In genomic region chr4:74097631-74098550, GRCh38 we compare ENCODE assay signal across 8 cellular contexts. TPM values are rescaled to one million over a fixed set of nuclear protein-coding genes. Genes with fewer than 3 reads are reported as not detected.
DNase-seq lines count a peak whose midpoint lies in the region; ATAC-seq and TF ChIP-seq lines count a peak whose summit lies in the region.

No MANE protein-coding gene starts in this region.

- intact Hi-C loops in HCT116 (cut with micrococcal nuclease) = loop anchor here (5.0 kb wide), 2 partner anchors 41 to 371 kb away; no protein-coding TSS in a partner anchor
- intact Hi-C loops in activated B cell treated with CpG ODN at 0.5 μM for 24 hours (cut with micrococcal nuclease) = no loop called here

- ATAC-seq in HCT116 = no peak
- no peak for ATAC-seq in activated B cell treated with CpG ODN at 0.5 μM for 24 hours (ENCODE audit: low read depth)
- no peak for ATAC-seq in HG03378 (IDR thresholded peaks at IDR 0.05; ENCODE audit: unreplicated experiment)

- POLR2A ChIA-PET in HCT116 (lab: Charles Lee) = interaction anchor here (0.8 to 2.5 kb wide), 5 partner anchors 9 to 59 kb away, joined by 3 to 11 read pairs (median 6); partner anchors contain the start of gene CXCL3
- POLR2A ChIA-PET in activated B cell treated with CpG ODN at 0.5 μM for 24 hours (lab: Charles Lee) = no interaction called here
- POLR2A ChIA-PET in activated CD4-positive, alpha-beta memory T cell treated with anti-CD3 and anti-CD28 coated beads, Interleukin-2, amount 10 ng/mL, durations not matched to agents 7 days and 5 days (lab: Charles Lee) = no interaction called here

- H4K20me1 ChIP-seq in HCT116 (ENCODE audit: insufficient read depth) = no peaks in the 10 kb centered on the region

- H3K4me1 Mint-ChIP-seq in activated B cell treated with CpG ODN at 0.5 μM for 24 hours (peaks cover 11% of the 10 kb centered on the region), glutamatergic neuron (ENCODE audit: low read depth, unreplicated experiment) (peaks cover 2% of the 10 kb centered on the region)
- peaks cover 6% of the 10 kb centered on the region for H3K4me1 Mint-ChIP-seq in activated CD4-positive, alpha-beta memory T cell treated with anti-CD3 and anti-CD28 coated beads, Interleukin-2, amount 10 ng/mL, durations not matched to agents 7 days and 5 days

- H3K9ac ChIP-seq in HCT116 (ENCODE audit: low read length) = peak overlapping the region; percentile 71
- peak overlapping the region; percentile 93 for H3K9ac ChIP-seq in skeletal muscle satellite cell (ENCODE audit: low read depth, low read length)

- H3K9me3 ChIP-seq in HCT116 (ENCODE audit: control insufficient read depth in 1 of 2, insufficient read depth in 1 of 2, low read depth in 1 of 2, low read length in 2 of 2) (no peaks in the 10 kb centered on the region), skeletal muscle satellite cell (replicated peaks; ENCODE audit: low read length) (no peaks in the 10 kb centered on the region)

- no peak overlapping the region for H3K27ac ChIP-seq in HCT116 (ENCODE audit: low read depth, low read length)

- H3K4me1 ChIP-seq in HCT116 (ENCODE audit: control insufficient read depth in 1 of 2, insufficient read depth in 2 of 2, low read length in 2 of 2) = peaks cover 2 to 23% of the 10 kb centered on the region in 2 experiments; a peak in 2 of 4 replicates
- peaks cover 21% of the 10 kb centered on the region for H3K4me1 ChIP-seq in skeletal muscle satellite cell (ENCODE audit: control insufficient read depth, insufficient read depth, low read length)

- no peak for TF ChIP-seq RAD21 in HCT116 (IDR thresholded peaks at IDR 0.05; ENCODE audit: low read depth)

- no peak for DNase-seq in HCT116 (ENCODE audit: low read depth, low spot score)
- DNase-seq in activated B cell treated with CpG ODN at 0.5 μM for 24 hours = no peak
- no peak for DNase-seq in glutamatergic neuron
- no peak for DNase-seq in activated CD4-positive, alpha-beta memory T cell treated with anti-CD3 and anti-CD28 coated beads, Interleukin-2, amount 10 ng/mL, durations not matched to agents 7 days and 5 days
- DNase-seq in T1000 (lab: John Stamatoyannopoulos, UW) = no peak
- no peak for DNase-seq in NCI-H2107 treated with DMSO at 0.1 percent for 48 hours (lab: John Stamatoyannopoulos, UW; ENCODE audit: unreplicated experiment)

- no peak overlapping the region for H2AFZ ChIP-seq in HCT116 (ENCODE audit: low read depth, low read length, poor library complexity, severe bottlenecking)

- CTCF ChIA-PET in HCT116 (lab: Charles Lee) = interaction anchor here (0.9 to 1.6 kb wide), 4 partner anchors 12 to 59 kb away, joined by 3 to 5 read pairs (median 4); partner anchors contain the start of gene CXCL3
- CTCF ChIA-PET in activated B cell treated with CpG ODN at 0.5 μM for 24 hours (lab: Charles Lee) = no interaction called here
- CTCF ChIA-PET in activated CD4-positive, alpha-beta memory T cell treated with anti-CD3 and anti-CD28 coated beads, Interleukin-2, amount 10 ng/mL, durations not matched to agents 7 days and 5 days (lab: Charles Lee) = no interaction called here

- H3K4me3 ChIP-seq in HCT116 (replicated peaks in 1 of 2; ENCODE audit: low read depth in 1 of 2, low read length in 2 of 2) (peak overlapping the region; percentile 59 to 75), skeletal muscle satellite cell (ENCODE audit: low read length) (peak overlapping the region; percentile 80)

- H3K4me2 ChIP-seq in HCT116 (ENCODE audit: low read length) (peak overlapping the region; percentile 94), skeletal muscle satellite cell (ENCODE audit: low read length) (peak overlapping the region; percentile 94)

- RAD21 ChIA-PET in HCT116 (lab: Charles Lee; ENCODE audit: low non-redundant PET in 1 of 2, low total read pairs in 2 of 2, uncharacterized antibody in 2 of 2, unreplicated experiment in 2 of 2) = no interaction called here

- H3K27me3 Mint-ChIP-seq in activated B cell treated with CpG ODN at 0.5 μM for 24 hours (peaks cover 52% of the 10 kb centered on the region), glutamatergic neuron (ENCODE audit: unreplicated experiment) (no peaks in the 10 kb centered on the region)
- peaks cover 48% of the 10 kb centered on the region for H3K27me3 Mint-ChIP-seq in activated CD4-positive, alpha-beta memory T cell treated with anti-CD3 and anti-CD28 coated beads, Interleukin-2, amount 10 ng/mL, durations not matched to agents 7 days and 5 days

- TF ChIP-seq CTCF in HCT116 (IDR thresholded peaks at IDR 0.05 in 2 of 3, conservative IDR thresholded peaks at IDR 0.05 in 1 of 3; ENCODE audit: borderline replicate concordance in 1 of 3, insufficient read depth in 1 of 3, low read depth in 2 of 3, low read length in 2 of 3) (no peak), activated B cell treated with CpG ODN at 0.5 μM for 24 hours (IDR thresholded peaks at IDR 0.05) (no peak), glutamatergic neuron (IDR thresholded peaks at IDR 0.05; ENCODE audit: partially characterized antibody, unreplicated experiment) (no peak)

- H3K9me3 Mint-ChIP-seq in activated B cell treated with CpG ODN at 0.5 μM for 24 hours = no peaks in the 10 kb centered on the region
- peaks cover 1% of the 10 kb centered on the region for H3K9me3 Mint-ChIP-seq in glutamatergic neuron (ENCODE audit: unreplicated experiment)
- H3K9me3 Mint-ChIP-seq in activated CD4-positive, alpha-beta memory T cell treated with anti-CD3 and anti-CD28 coated beads, Interleukin-2, amount 10 ng/mL, durations not matched to agents 7 days and 5 days = no peaks in the 10 kb centered on the region

- no peaks in the 10 kb centered on the region for H3K9me2 ChIP-seq in HCT116 (ENCODE audit: insufficient read depth)

- H3K36me3 Mint-ChIP-seq in activated B cell treated with CpG ODN at 0.5 μM for 24 hours (ENCODE audit: low read depth) (no peaks in the 10 kb centered on the region), glutamatergic neuron (ENCODE audit: unreplicated experiment) (no peaks in the 10 kb centered on the region)
- H3K36me3 Mint-ChIP-seq in activated CD4-positive, alpha-beta memory T cell treated with anti-CD3 and anti-CD28 coated beads, Interleukin-2, amount 10 ng/mL, durations not matched to agents 7 days and 5 days (ENCODE audit: low read depth) = no peaks in the 10 kb centered on the region

- TSS peak; percentile 84 for BruUV-seq in HCT116 (replicated peaks; lab: Mats Ljungman, UMichigan)

- no peaks in the 10 kb centered on the region for H3K27me3 ChIP-seq in HCT116 (ENCODE audit: insufficient read depth, low read length)
- no peaks in the 10 kb centered on the region for H3K27me3 ChIP-seq in skeletal muscle satellite cell (ENCODE audit: control insufficient read depth, insufficient read depth, low read length)

- no peaks in the 10 kb centered on the region for H3K79me2 ChIP-seq in HCT116 (ENCODE audit: insufficient read depth, low read length)

- no peaks in the 10 kb centered on the region for H3K36me3 ChIP-seq in HCT116 (ENCODE audit: control insufficient read depth in 1 of 2, insufficient read depth in 2 of 2, low read length in 2 of 2)
- peaks cover 4% of the 10 kb centered on the region for H3K36me3 ChIP-seq in skeletal muscle satellite cell (ENCODE audit: insufficient read depth, low read length)

- no peak overlapping the region for H3K27ac Mint-ChIP-seq in activated B cell treated with CpG ODN at 0.5 μM for 24 hours
- no peak overlapping the region for H3K27ac Mint-ChIP-seq in glutamatergic neuron (ENCODE audit: unreplicated experiment)
- no peak overlapping the region for H3K27ac Mint-ChIP-seq in activated CD4-positive, alpha-beta memory T cell treated with anti-CD3 and anti-CD28 coated beads, Interleukin-2, amount 10 ng/mL, durations not matched to agents 7 days and 5 days

- peak overlapping the region; percentile 77 for H3K4me3 Mint-ChIP-seq in activated B cell treated with CpG ODN at 0.5 μM for 24 hours
- H3K4me3 Mint-ChIP-seq in glutamatergic neuron (ENCODE audit: unreplicated experiment) = peak overlapping the region; percentile 94
- no peak overlapping the region for H3K4me3 Mint-ChIP-seq in activated CD4-positive, alpha-beta memory T cell treated with anti-CD3 and anti-CD28 coated beads, Interleukin-2, amount 10 ng/mL, durations not matched to agents 7 days and 5 days

- TF ChIP-seq POLR2A in HCT116 (IDR thresholded peaks at IDR 0.05; ENCODE audit: borderline replicate concordance, extremely low read depth, insufficient read depth, insufficient read length) = no peak

TF ChIP-seq in HCT116, 20 proteins besides CTCF, POLR2A, EP300 and RAD21 (continues in another document):
- TF ChIP-seq ATF3 (IDR thresholded peaks at IDR 0.05) (no peak), SIN3A (IDR thresholded peaks at IDR 0.05; ENCODE audit: low read depth) (no peak), SP1 (IDR thresholded peaks at IDR 0.05; ENCODE audit: low read depth) (no peak)

RNA-seq across cellular contexts. Expression of gene CXCL2, which starts 1.1 kb away (rescaled TPM):
- total RNA-seq in HCT116 (2021; ENCODE audit: unreplicated experiment) (1.8 TPM), activated B cell treated with CpG ODN at 0.5 μM for 24 hours (0.42 and 0.49 TPM in 2 replicates), glutamatergic neuron (ENCODE audit: unreplicated experiment) (not detected)
- 3.1 and 5.9 TPM in 2 replicates for polyA plus RNA-seq in HCT116 (2012)
- 22.8 and 54.4 TPM in 2 replicates for total RNA-seq in skeletal muscle satellite cell (2012; rRNA removed)
- total RNA-seq in activated CD4-positive, alpha-beta memory T cell treated with anti-CD3 and anti-CD28 coated beads, Interleukin-2, amount 10 ng/mL, durations not matched to agents 7 days and 5 days = not detected

RNA-seq across cellular contexts. Expression of gene CXCL3, which starts 59.4 kb away (rescaled TPM):
- total RNA-seq in HCT116 (2021; ENCODE audit: unreplicated experiment) (1.9 TPM), activated B cell treated with CpG ODN at 0.5 μM for 24 hours (not detected in 2 replicates), glutamatergic neuron (ENCODE audit: unreplicated experiment) (0.74 TPM)
- 1.7 and 1.9 TPM in 2 replicates for polyA plus RNA-seq in HCT116 (2012)
- total RNA-seq in skeletal muscle satellite cell (2012; rRNA removed) = 20.5 and 63.1 TPM in 2 replicates
- not detected for total RNA-seq in activated CD4-positive, alpha-beta memory T cell treated with anti-CD3 and anti-CD28 coated beads, Interleukin-2, amount 10 ng/mL, durations not matched to agents 7 days and 5 days
